Comparison of ENCODE assay signal across 9 cellular contexts in the genomic region with DNA sequence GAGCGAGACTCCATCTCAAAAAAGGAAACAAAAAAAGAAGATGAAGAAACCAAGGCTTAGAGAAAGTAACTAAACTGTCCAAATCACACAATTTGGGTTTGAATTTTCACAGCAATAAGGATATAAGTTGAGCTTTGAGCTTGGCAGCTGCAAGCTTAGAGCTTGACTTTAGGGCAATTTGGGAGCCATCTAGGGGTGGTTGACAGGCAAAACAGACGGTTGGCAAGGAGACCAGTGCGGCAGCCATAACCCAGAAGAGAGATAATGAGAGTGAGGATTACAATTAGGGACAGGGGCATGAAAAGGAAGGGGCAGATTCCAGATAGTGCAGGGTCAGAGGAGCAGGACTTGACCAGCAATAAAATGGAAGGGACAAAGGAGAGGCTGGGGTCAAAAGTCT.
DNase-seq lines count a peak whose midpoint lies in the region; ATAC-seq, FAIRE-seq and TF ChIP-seq lines count a peak whose summit lies in the region.
"Had no signal": no experiment of that assay in that cellular context is flagged by ENCODE, and none has a peak within 500 bp of the region (broad histone marks: within the 10 kb centered on the region; RNA-seq: fewer than 3 reads in every experiment).

No MANE protein-coding gene starts in this region.

- no peak overlapping the region for H3K27ac ChIP-seq in A673 (ENCODE audit: low read depth, low read length, poor library complexity, severe bottlenecking)

- intact Hi-C loops in A673 (cut with micrococcal nuclease; ENCODE audit: unreplicated experiment) = loop anchor here (5.0 kb wide), 1 partner anchor 227 kb away; no protein-coding TSS in a partner anchor
- intact Hi-C loops in Right ventricle myocardium superior (cut with DNase I) = no loop called here

- no peak overlapping the region for H3K4me3 ChIP-seq in A673 (ENCODE audit: low read depth, low read length, poor library complexity, severe bottlenecking)

- H3K27ac Mint-ChIP-seq in WTC11 = no peak overlapping the region
- H3K27ac Mint-ChIP-seq in osteocyte (ENCODE audit: unreplicated experiment) = no peak overlapping the region
- H3K27ac Mint-ChIP-seq: activated naive CD8-positive, alpha-beta T cell had no signal

- no peaks in the 10 kb centered on the region for H3K36me3 ChIP-seq in A673 (ENCODE audit: insufficient read depth, low read length, poor library complexity, severe bottlenecking)

- CTCF ChIA-PET in A673 (lab: Charles Lee) (interaction anchor here (1.0 to 1.2 kb wide), 2 partner anchors 276 to 691 kb away, joined by 3 read pairs; no protein-coding TSS in a partner anchor), WTC11 (lab: Charles Lee) (interaction anchor here (0.6 to 1.6 kb wide), 11 partner anchors 11 to 375 kb away, joined by 3 to 10 read pairs (median 4); no protein-coding TSS in a partner anchor)

- no peaks in the 10 kb centered on the region for H3K9me3 ChIP-seq in A673 (ENCODE audit: low read depth, low read length, poor library complexity, severe bottlenecking)

- peaks cover 6% of the 10 kb centered on the region for H3K4me1 Mint-ChIP-seq in WTC11
- no peaks in the 10 kb centered on the region for H3K4me1 Mint-ChIP-seq in osteocyte (ENCODE audit: unreplicated experiment)

- H3K27me3 Mint-ChIP-seq in WTC11 (ENCODE audit: low read depth) (no peaks in the 10 kb centered on the region; the same call in none of the 2 replicates), osteocyte (ENCODE audit: unreplicated experiment) (peaks cover 2% of the 10 kb centered on the region)
- H3K27me3 Mint-ChIP-seq: activated naive CD8-positive, alpha-beta T cell had no signal

- H3K36me3 Mint-ChIP-seq in WTC11 = no peaks in the 10 kb centered on the region
- H3K36me3 Mint-ChIP-seq in osteocyte (ENCODE audit: unreplicated experiment) = no peaks in the 10 kb centered on the region

- peaks cover 8% of the 10 kb centered on the region for H3K4me1 ChIP-seq in A673 (ENCODE audit: insufficient read depth, low read length, poor library complexity, severe bottlenecking)

- peak; percentile 90 for ATAC-seq in WTC11
- no peak for ATAC-seq in Right ventricle myocardium superior (ENCODE audit: poor library complexity)

- H3K4me3 Mint-ChIP-seq in WTC11 (no peak overlapping the region), osteocyte (ENCODE audit: unreplicated experiment) (no peak overlapping the region)
- H3K4me3 Mint-ChIP-seq: activated naive CD8-positive, alpha-beta T cell had no signal

- TF ChIP-seq CTCF in A673 (conservative IDR thresholded peaks at IDR 0.05; ENCODE audit: low read depth, low read length) (peak; percentile 66), WTC11 (IDR thresholded peaks at IDR 0.05) (no peak), osteocyte (IDR thresholded peaks at IDR 0.05) (no peak)

- no peaks in the 10 kb centered on the region; the same call in 1 of the 2 replicates for H3K9me3 Mint-ChIP-seq in WTC11
- no peaks in the 10 kb centered on the region for H3K9me3 Mint-ChIP-seq in osteocyte (ENCODE audit: unreplicated experiment)

- FAIRE-seq in RCC 7860 (lab: Jason Lieb, UNC) = no peak

- no peaks in the 10 kb centered on the region for H3K27me3 ChIP-seq in A673 (replicated peaks; ENCODE audit: insufficient read depth, low read depth, low read length, poor library complexity)

- POLR2A ChIA-PET in A673 (lab: Charles Lee; ENCODE audit: low non-redundant PET) (no interaction called here), WTC11 (lab: Charles Lee) (no interaction called here)

- DNase-seq in A673 (ENCODE audit: low spot score) (peak; percentile 81), ELF-1 (ENCODE audit: low read depth, low spot score) (peak; percentile 32), M059J (ENCODE audit: low read depth) (peak; percentile 5), WTC11 (ENCODE audit: low spot score) (no peak), osteocyte (ENCODE audit: extremely low spot score, unreplicated experiment) (no peak), kidney glomerular epithelial cell (lab: John Stamatoyannopoulos, UW) (no peak), RCC 7860 (ENCODE audit: low spot score) (no peak), Right ventricle myocardium superior (no peak)

- BruUV-seq in A673 (replicated peaks; lab: Mats Ljungman, UMichigan) = no TSS peak

TF ChIP-seq in WTC11, 78 proteins besides CTCF, POLR2A, EP300 and RAD21:
- TF ChIP-seq, protein P1, sequence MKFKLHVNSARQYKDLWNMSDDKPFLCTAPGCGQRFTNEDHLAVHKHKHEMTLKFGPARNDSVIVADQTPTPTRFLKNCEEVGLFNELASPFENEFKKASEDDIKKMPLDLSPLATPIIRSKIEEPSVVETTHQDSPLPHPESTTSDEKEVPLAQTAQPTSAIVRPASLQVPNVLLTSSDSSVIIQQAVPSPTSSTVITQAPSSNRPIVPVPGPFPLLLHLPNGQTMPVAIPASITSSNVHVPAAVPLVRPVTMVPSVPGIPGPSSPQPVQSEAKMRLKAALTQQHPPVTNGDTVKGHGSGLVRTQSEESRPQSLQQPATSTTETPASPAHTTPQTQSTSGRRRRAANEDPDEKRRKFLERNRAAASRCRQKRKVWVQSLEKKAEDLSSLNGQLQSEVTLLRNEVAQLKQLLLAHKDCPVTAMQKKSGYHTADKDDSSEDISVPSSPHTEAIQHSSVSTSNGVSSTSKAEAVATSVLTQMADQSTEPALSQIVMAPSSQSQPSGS (CRISPR knock-in tag; IDR thresholded peaks at IDR 0.05; ENCODE audit: borderline replicate concordance, low read depth) = no peak
- no peak for TF ChIP-seq ZNF219 (CRISPR knock-in tag; IDR thresholded peaks at IDR 0.05; ENCODE audit: borderline replicate concordance)
- TF ChIP-seq, protein P2, sequence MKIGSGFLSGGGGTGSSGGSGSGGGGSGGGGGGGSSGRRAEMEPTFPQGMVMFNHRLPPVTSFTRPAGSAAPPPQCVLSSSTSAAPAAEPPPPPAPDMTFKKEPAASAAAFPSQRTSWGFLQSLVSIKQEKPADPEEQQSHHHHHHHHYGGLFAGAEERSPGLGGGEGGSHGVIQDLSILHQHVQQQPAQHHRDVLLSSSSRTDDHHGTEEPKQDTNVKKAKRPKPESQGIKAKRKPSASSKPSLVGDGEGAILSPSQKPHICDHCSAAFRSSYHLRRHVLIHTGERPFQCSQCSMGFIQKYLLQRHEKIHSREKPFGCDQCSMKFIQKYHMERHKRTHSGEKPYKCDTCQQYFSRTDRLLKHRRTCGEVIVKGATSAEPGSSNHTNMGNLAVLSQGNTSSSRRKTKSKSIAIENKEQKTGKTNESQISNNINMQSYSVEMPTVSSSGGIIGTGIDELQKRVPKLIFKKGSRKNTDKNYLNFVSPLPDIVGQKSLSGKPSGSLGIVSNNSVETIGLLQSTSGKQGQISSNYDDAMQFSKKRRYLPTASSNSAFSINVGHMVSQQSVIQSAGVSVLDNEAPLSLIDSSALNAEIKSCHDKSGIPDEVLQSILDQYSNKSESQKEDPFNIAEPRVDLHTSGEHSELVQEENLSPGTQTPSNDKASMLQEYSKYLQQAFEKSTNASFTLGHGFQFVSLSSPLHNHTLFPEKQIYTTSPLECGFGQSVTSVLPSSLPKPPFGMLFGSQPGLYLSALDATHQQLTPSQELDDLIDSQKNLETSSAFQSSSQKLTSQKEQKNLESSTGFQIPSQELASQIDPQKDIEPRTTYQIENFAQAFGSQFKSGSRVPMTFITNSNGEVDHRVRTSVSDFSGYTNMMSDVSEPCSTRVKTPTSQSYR (CRISPR knock-in tag; IDR thresholded peaks at IDR 0.05) = no peak
- no peak for TF ChIP-seq SP1 (CRISPR knock-in tag; conservative IDR thresholded peaks at IDR 0.05)
- TF ChIP-seq, protein P3, sequence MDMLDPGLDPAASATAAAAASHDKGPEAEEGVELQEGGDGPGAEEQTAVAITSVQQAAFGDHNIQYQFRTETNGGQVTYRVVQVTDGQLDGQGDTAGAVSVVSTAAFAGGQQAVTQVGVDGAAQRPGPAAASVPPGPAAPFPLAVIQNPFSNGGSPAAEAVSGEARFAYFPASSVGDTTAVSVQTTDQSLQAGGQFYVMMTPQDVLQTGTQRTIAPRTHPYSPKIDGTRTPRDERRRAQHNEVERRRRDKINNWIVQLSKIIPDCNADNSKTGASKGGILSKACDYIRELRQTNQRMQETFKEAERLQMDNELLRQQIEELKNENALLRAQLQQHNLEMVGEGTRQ (CRISPR knock-in tag; IDR thresholded peaks at IDR 0.05) = no peak
- no peak for TF ChIP-seq ZNF138 (CRISPR knock-in tag; conservative IDR thresholded peaks at IDR 0.05)
- no peak for TF ChIP-seq ELF4 (CRISPR knock-in tag; IDR thresholded peaks at IDR 0.05; ENCODE audit: low read depth)
- no peak for TF ChIP-seq SOX15 (CRISPR knock-in tag; IDR thresholded peaks at IDR 0.05)
- no peak for TF ChIP-seq ZNF423 (CRISPR knock-in tag; IDR thresholded peaks at IDR 0.05)
- TF ChIP-seq TEAD4 (CRISPR knock-in tag; IDR thresholded peaks at IDR 0.05) = no peak
- no peak for TF ChIP-seq ZNF232 (CRISPR knock-in tag; IDR thresholded peaks at IDR 0.05)
- TF ChIP-seq, protein P4, sequence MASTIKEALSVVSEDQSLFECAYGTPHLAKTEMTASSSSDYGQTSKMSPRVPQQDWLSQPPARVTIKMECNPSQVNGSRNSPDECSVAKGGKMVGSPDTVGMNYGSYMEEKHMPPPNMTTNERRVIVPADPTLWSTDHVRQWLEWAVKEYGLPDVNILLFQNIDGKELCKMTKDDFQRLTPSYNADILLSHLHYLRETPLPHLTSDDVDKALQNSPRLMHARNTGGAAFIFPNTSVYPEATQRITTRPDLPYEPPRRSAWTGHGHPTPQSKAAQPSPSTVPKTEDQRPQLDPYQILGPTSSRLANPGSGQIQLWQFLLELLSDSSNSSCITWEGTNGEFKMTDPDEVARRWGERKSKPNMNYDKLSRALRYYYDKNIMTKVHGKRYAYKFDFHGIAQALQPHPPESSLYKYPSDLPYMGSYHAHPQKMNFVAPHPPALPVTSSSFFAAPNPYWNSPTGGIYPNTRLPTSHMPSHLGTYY (CRISPR knock-in tag; IDR thresholded peaks at IDR 0.05) = no peak
- no peak for TF ChIP-seq SMAD4 (CRISPR knock-in tag; IDR thresholded peaks at IDR 0.05)
TF ChIP-seq in WTC11: peak in this region for 0.

Comparison
In these comparisons a context has a peak if more than half of its experiments do, and no peak if none do; other contexts are left out.
1. DNase-seq: peak in A673 (single experiment), ELF-1 (single experiment) and M059J (single experiment); none in WTC11 (single experiment), osteocyte (single experiment), kidney glomerular epithelial cell (single experiment), RCC 7860 (single experiment) and Right ventricle myocardium superior (single experiment).